Comparison of ENCODE assay signal across 1 cellular context in genomic region chr1:88878731-88879130, GRCh38.
TF ChIP-seq lines count a peak whose summit lies in the region.

No MANE protein-coding gene starts in this region.

TF ChIP-seq in GM23338, 12 proteins besides CTCF, POLR2A, EP300 and RAD21 (continued from another document):
- TF ChIP-seq REST (IDR thresholded peaks at IDR 0.05; ENCODE audit: unreplicated experiment) (no peak), ETS1 (IDR thresholded peaks at IDR 0.05) (no peak), EZH2 (IDR thresholded peaks at IDR 0.05; ENCODE audit: low read depth, unreplicated experiment) (no peak), JUNB (IDR thresholded peaks at IDR 0.05; ENCODE audit: unreplicated experiment) (no peak), EZH2phosphoT487 (IDR thresholded peaks at IDR 0.05; ENCODE audit: unreplicated experiment) (no peak)
TF ChIP-seq in GM23338: peak in this region for 0.
